Comparison of ENCODE assay signal across 23 cellular contexts in the genomic region with DNA sequence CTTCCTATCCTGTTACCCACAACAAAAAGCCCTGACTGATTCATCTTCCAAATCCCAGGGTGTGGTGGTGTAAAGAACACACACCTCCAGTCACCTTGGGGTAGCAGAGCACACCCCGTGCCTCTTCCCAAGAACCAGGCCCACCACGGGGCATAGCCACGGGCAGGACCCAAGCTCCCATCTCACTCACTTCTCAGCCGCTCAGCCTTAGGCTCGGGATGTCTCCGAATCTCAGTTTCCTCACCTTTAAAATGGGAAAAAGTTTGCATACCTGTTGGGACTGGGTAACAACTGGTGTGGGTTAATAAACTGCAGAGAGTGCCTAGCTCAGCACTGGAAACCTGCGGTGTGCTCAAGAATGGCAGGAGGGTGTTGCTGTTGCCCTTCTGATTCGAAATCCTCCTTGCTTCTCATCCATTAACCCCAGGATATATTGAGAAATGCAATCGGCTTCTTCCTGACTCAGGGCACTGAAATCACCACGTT.
DNase-seq lines count a peak whose midpoint lies in the region; ATAC-seq and TF ChIP-seq lines count a peak whose summit lies in the region.
"Had no signal": no experiment of that assay in that cellular context is flagged by ENCODE, and none has a peak within 500 bp of the region (broad histone marks: within the 10 kb centered on the region; RNA-seq: fewer than 3 reads in every experiment).

No MANE protein-coding gene starts in this region.

- no peaks in the 10 kb centered on the region for H3K79me2 ChIP-seq in mammary epithelial cell (ENCODE audit: insufficient read depth, low read length)

- H3K9ac ChIP-seq in mammary epithelial cell (ENCODE audit: insufficient read depth, low read length) (no peak overlapping the region), mesenchymal stem cell (ENCODE audit: low read length) (no peak overlapping the region)

- TF ChIP-seq CTCF in mammary epithelial cell (conservative IDR thresholded peaks at IDR 0.05 in 1 of 2, IDR thresholded peaks at IDR 0.05 in 1 of 2; ENCODE audit: extremely low read depth in 1 of 2, insufficient read depth in 1 of 2, low read depth in 1 of 2, low read length in 2 of 2) (peak in 1 of 2 donors; percentile 10), tibial artery (IDR thresholded peaks at IDR 0.05) (no peak)

- peak overlapping the region; percentile 87 for H2BK5ac ChIP-seq in mesenchymal stem cell (ENCODE audit: low read depth, low read length, poor library complexity, severe bottlenecking)

- H3K4me3 ChIP-seq in mammary epithelial cell (replicated peaks in 1 of 3; ENCODE audit: insufficient read depth in 1 of 3, low read depth in 2 of 3, low read length in 3 of 3) (no peak overlapping the region), mesenchymal stem cell (ENCODE audit: insufficient read depth in 1 of 2, low read depth in 1 of 2, low read length in 2 of 2) (no peak overlapping the region), tibial artery (peak overlapping the region in 1 of 2 donors; percentile 2)
- H3K4me3 ChIP-seq: left lung, right lobe of liver, SK-N-MC, testis had no signal

- intact Hi-C loops in mammary epithelial cell (cut with micrococcal nuclease), result no loop called here
- intact Hi-C loops in tibial artery (cut with DNase I; ENCODE audit: low total_unique reads), result loop anchor here (5.0 kb wide), 1 partner anchor 138 kb away; a partner anchor contains a TSS

- no peak overlapping the region for H3K4ac ChIP-seq in mesenchymal stem cell (ENCODE audit: low read depth in 1 of 2, low read length in 2 of 2)

- H3K4me1 ChIP-seq in mammary epithelial cell (ENCODE audit: insufficient read depth, low read length) (peaks cover 27% of the 10 kb centered on the region), mesenchymal stem cell (ENCODE audit: control insufficient read depth, insufficient read depth, low read depth, low read length) (peaks cover 18% of the 10 kb centered on the region), tibial artery (peaks cover 0 to 62% (median 33%) of the 10 kb centered on the region in 4 donors)
- H3K4me1 ChIP-seq: left lung, testis had no signal

- H4K20me1 ChIP-seq in mammary epithelial cell (ENCODE audit: insufficient read depth, low read length), result no peaks in the 10 kb centered on the region

- dilution Hi-C loops in mammary epithelial cell (cut with HindIII; ENCODE audit: low sequenced_read_pairs), result no loop called here

- H2AK5ac ChIP-seq in mesenchymal stem cell (ENCODE audit: low read length, severe bottlenecking), result peak overlapping the region; percentile 40

- no peaks in the 10 kb centered on the region for H3K36me3 ChIP-seq in mammary epithelial cell (ENCODE audit: insufficient read depth, low read length)
- no peaks in the 10 kb centered on the region for H3K36me3 ChIP-seq in mesenchymal stem cell (ENCODE audit: control insufficient read depth in 1 of 2, insufficient read depth in 2 of 2, low read depth in 1 of 2, low read length in 2 of 2)
- no peaks in the 10 kb centered on the region for H3K36me3 ChIP-seq in tibial artery
- H3K36me3 ChIP-seq: left lung, neutrophil, right lobe of liver had no signal

- TF ChIP-seq EP300 in Ishikawa (IDR thresholded peaks at IDR 0.05; ENCODE audit: borderline replicate concordance), result no peak

- in situ Hi-C loops in mammary epithelial cell (cut with MboI; ENCODE audit: low sequenced_read_pairs in 2 of 2), result no loop called here

- H3K4me2 ChIP-seq in mammary epithelial cell (ENCODE audit: insufficient read depth, low read depth, low read length) (peak overlapping the region; percentile 29), mesenchymal stem cell (ENCODE audit: low read length, poor library complexity, severe bottlenecking) (peak overlapping the region; percentile 31)

- no peaks in the 10 kb centered on the region for H3K79me1 ChIP-seq in mesenchymal stem cell (replicated peaks; ENCODE audit: low read length, poor library complexity, severe bottlenecking)

- H3K27me3 ChIP-seq in mammary epithelial cell (ENCODE audit: insufficient read depth, low read length) (no peaks in the 10 kb centered on the region), mesenchymal stem cell (ENCODE audit: control insufficient read depth in 1 of 2, insufficient read depth in 1 of 2, low read length in 2 of 2) (peaks cover 3 to 6% of the 10 kb centered on the region in 2 experiments), tibial artery (no peaks in the 10 kb centered on the region)
- H3K27me3 ChIP-seq: left lung, neutrophil, right lobe of liver, testis had no signal

- H3K9me3 ChIP-seq in mammary epithelial cell (replicated peaks; ENCODE audit: insufficient read depth, low read length) (no peaks in the 10 kb centered on the region), mesenchymal stem cell (ENCODE audit: control insufficient read depth, low read length) (no peaks in the 10 kb centered on the region), tibial artery (no peaks in the 10 kb centered on the region)
- H3K9me3 ChIP-seq: left lung, neutrophil, right lobe of liver, testis had no signal

- ATAC-seq in HG02678 (IDR thresholded peaks at IDR 0.05; ENCODE audit: unreplicated experiment) (no peak), HG02973 (IDR thresholded peaks at IDR 0.05; ENCODE audit: unreplicated experiment) (no peak)
- ATAC-seq: left lung, Panc1, right lobe of liver had no signal

- H2BK12ac ChIP-seq in mesenchymal stem cell (ENCODE audit: low read length in 2 of 2), result no peak overlapping the region

- BruUV-seq in mammary epithelial cell (replicated peaks; lab: Mats Ljungman, UMichigan), result no TSS peak

- H2AFZ ChIP-seq in mammary epithelial cell (ENCODE audit: low read depth, low read length) (peak overlapping the region; percentile 78), mesenchymal stem cell (ENCODE audit: low read depth, low read length) (no peak overlapping the region)

- peak; percentile 13; the same call in 1 of the 2 replicates for TF ChIP-seq RAD21 in Ishikawa (IDR thresholded peaks at IDR 0.05; ENCODE audit: low read depth)

- CTCF ChIA-PET in mammary epithelial cell (lab: Charles Lee; ENCODE audit: low non-redundant PET), result no interaction called here

- no peak overlapping the region for H2BK120ac ChIP-seq in mesenchymal stem cell (ENCODE audit: low read depth, low read length)

- no peak overlapping the region for H3K14ac ChIP-seq in mesenchymal stem cell (ENCODE audit: low read length in 2 of 2)

- H4K8ac ChIP-seq in mesenchymal stem cell (ENCODE audit: low read length), result no peak overlapping the region

- no peak overlapping the region for H4K91ac ChIP-seq in mesenchymal stem cell (ENCODE audit: low read length)

- 33% methylated on average over 10 of the region's 10 CpGs for WGBS in mammary epithelial cell (ENCODE audit: low coverage, missing lambda C conversion rate)
- WGBS in mesenchymal stem cell, result 76% methylated on average over 10 of the region's 10 CpGs

- H2BK15ac ChIP-seq in mesenchymal stem cell (ENCODE audit: low read depth, poor library complexity, severe bottlenecking), result no peak overlapping the region

- peak; percentile 20 for DNase-seq in mammary epithelial cell
- no peak for DNase-seq in mesenchymal stem cell
- no peak for DNase-seq in tibial artery
- no peak for DNase-seq in Ammon's horn (ENCODE audit: low spot score)
- no peak for DNase-seq in SIG-M5 (lab: John Stamatoyannopoulos, UW)
- DNase-seq: activated B cell treated with CpG ODN at 0.5 μM for 24 hours; activated CD4-positive, alpha-beta T cell treated with anti-CD3 and anti-CD28 coated beads, Interleukin-2, amount 50 U/mL, for 48 hours; activated gamma-delta T cell treated with Interleukin-2 at 50 U/mL for 16 hours; CD4-positive, CD25-positive, alpha-beta regulatory T cell; effector CD4-positive, alpha-beta T cell; KG1; left lung; NCI-H2029; NCI-H345; NCI-H82; right lobe of liver; testis had no signal

- no peak overlapping the region for H3K18ac ChIP-seq in mesenchymal stem cell (ENCODE audit: low read depth in 1 of 2, low read length in 2 of 2)

- H3K23ac ChIP-seq in mesenchymal stem cell (ENCODE audit: low read length in 2 of 2), result no peak overlapping the region

- H3K27ac ChIP-seq in mammary epithelial cell (ENCODE audit: insufficient read depth, low read depth, low read length), result no peak overlapping the region
- H3K27ac ChIP-seq in mesenchymal stem cell (ENCODE audit: low read length, poor library complexity, severe bottlenecking), result peak overlapping the region; percentile 92
- peak overlapping the region; percentile 72 to 86 for H3K27ac ChIP-seq in tibial artery
- H3K27ac ChIP-seq: left lung, neutrophil, right lobe of liver, SK-N-MC, testis had no signal

TF ChIP-seq in Ishikawa, 13 proteins besides CTCF, POLR2A, EP300 and RAD21:
- TF ChIP-seq CREB1 (IDR thresholded peaks at IDR 0.05; ENCODE audit: low read depth), result 0 out of 2 replicates have a peak, but pooled peaks have one; percentile 11
- TF ChIP-seq EGR1 (IDR thresholded peaks at IDR 0.05), result no peak
- TF ChIP-seq CEBPB (IDR thresholded peaks at IDR 0.05), result peak; percentile 46; the same call in 1 of the 2 replicates
- TF ChIP-seq, protein P1, sequence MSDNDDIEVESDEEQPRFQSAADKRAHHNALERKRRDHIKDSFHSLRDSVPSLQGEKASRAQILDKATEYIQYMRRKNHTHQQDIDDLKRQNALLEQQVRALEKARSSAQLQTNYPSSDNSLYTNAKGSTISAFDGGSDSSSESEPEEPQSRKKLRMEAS (IDR thresholded peaks at IDR 0.05), result peak; percentile 26; the same call in 1 of the 2 replicates
